Comparison of ENCODE assay signal across 13 cellular contexts in genomic region chr6:157769776-157770430, GRCh38. TPM values are rescaled to one million over a fixed set of nuclear protein-coding genes. Genes with fewer than 3 reads are reported as not detected.
DNase-seq lines count a peak whose midpoint lies in the region; ATAC-seq, FAIRE-seq and TF ChIP-seq lines count a peak whose summit lies in the region.
"Had no signal": no experiment of that assay in that cellular context is flagged by ENCODE, and none has a peak within 500 bp of the region (broad histone marks: within the 10 kb centered on the region; RNA-seq: fewer than 3 reads in every experiment).

No MANE protein-coding gene starts in this region.

- TF ChIP-seq RAD21 in SK-N-SH (IDR thresholded peaks at IDR 0.05; ENCODE audit: low read length) (no peak), IMR-90 (IDR thresholded peaks at IDR 0.05; ENCODE audit: low read length) (no peak), GM12878 (IDR thresholded peaks at IDR 0.05; ENCODE audit: insufficient read depth, low read depth, low read length) (no peak)

- 78% methylated on average over 10 of the region's 10 CpGs for WGBS in SK-N-SH (ENCODE audit: low lambda C conversion rate)
- WGBS in IMR-90 (ENCODE audit: extremely low coverage in 2 of 2, insufficient read length in 1 of 2), 2 experiments, result 90% methylated on average over 6 of the region's 10 CpGs; no CpG with 5 or more reads in 1 of the 2 experiments
- 80% methylated on average over 10 of the region's 10 CpGs for WGBS in GM12878 (ENCODE audit: insufficient coverage, insufficient replicate concordance, low lambda C conversion rate, missing lambda C conversion rate)

- ATAC-seq in SK-N-SH treated with all-trans-retinoic acid at 6 μM for 48 hours (no peak), IMR-90 (ENCODE audit: low read depth) (no peak), GM12878 (no peak)

- H3K14ac ChIP-seq in IMR-90 (replicated peaks; ENCODE audit: low read depth, low read length), result peak overlapping the region; percentile 60; the same call in 1 of the 2 replicates

- intact Hi-C loops in IMR-90 (cut with micrococcal nuclease) (no loop called here), GM12878 (cut with micrococcal nuclease; ENCODE audit: unreplicated experiment) (no loop called here), OCI-LY7 (cut with micrococcal nuclease; ENCODE audit: unreplicated experiment) (loop anchor here (10.0 kb wide), 2 partner anchors 205 to 445 kb away; partner anchors contain the start of gene TMEM242)

- H2AK9ac ChIP-seq in IMR-90 (replicated peaks; ENCODE audit: low read depth, low read length, poor library complexity), result peak overlapping the region; percentile 51

- H4K5ac ChIP-seq in IMR-90 (ENCODE audit: low read depth, low read length), result no peak overlapping the region

- H3K9me1 ChIP-seq in IMR-90 (ENCODE audit: insufficient read depth, low read length), result 0 out of 2 replicates have a peak, but pooled peaks cover 4% of the 10 kb centered on the region

- peak overlapping the region; percentile 9 for H2BK5ac ChIP-seq in IMR-90 (ENCODE audit: low read depth, low read length, poor library complexity, severe bottlenecking)

- peak overlapping the region; percentile 83 for H2BK120ac ChIP-seq in IMR-90 (ENCODE audit: low read depth, low read length)

- no peak overlapping the region; the same call in 1 of the 2 replicates for H3K56ac ChIP-seq in IMR-90 (ENCODE audit: extremely low read depth, insufficient read depth, low read length)

- H3K79me1 ChIP-seq in IMR-90 (ENCODE audit: low read depth in 1 of 2, low read length in 2 of 2), result no peaks in the 10 kb centered on the region; a peak in 1 of 4 replicates

- H3K4me2 ChIP-seq in SK-N-SH (no peak overlapping the region), IMR-90 (ENCODE audit: low read depth, low read length) (no peak overlapping the region), GM12878 (ENCODE audit: control insufficient read depth, insufficient read depth) (peak overlapping the region; percentile 10; the same call in 1 of the 2 replicates), OCI-LY7 (ENCODE audit: low read length) (no peak overlapping the region)

- H2AFZ ChIP-seq in SK-N-SH (ENCODE audit: low read depth) (no peak overlapping the region), IMR-90 (replicated peaks; ENCODE audit: low read length, poor library complexity) (peak overlapping the region; percentile 46), GM12878 (ENCODE audit: control insufficient read depth, low read depth, low read length) (no peak overlapping the region), OCI-LY7 (ENCODE audit: low read length) (no peak overlapping the region)

- H4K20me1 ChIP-seq in SK-N-SH (ENCODE audit: insufficient read depth), result no peaks in the 10 kb centered on the region
- no peaks in the 10 kb centered on the region; the same call in 1 of the 2 replicates for H4K20me1 ChIP-seq in IMR-90 (ENCODE audit: insufficient read depth, low read length)
- no peaks in the 10 kb centered on the region for H4K20me1 ChIP-seq in GM12878 (ENCODE audit: control insufficient read depth, insufficient read depth)
- H4K20me1 ChIP-seq in OCI-LY7 (ENCODE audit: insufficient read depth, low read length), result no peaks in the 10 kb centered on the region

- RAD21 ChIA-PET in GM12878 (lab: Charles Lee; ENCODE audit: unreplicated experiment), result interaction anchor here (0.9 to 1.5 kb wide), 4 partner anchors 18 to 303 kb away, joined by 3 to 6 read pairs (median 4); no protein-coding TSS in a partner anchor

- no peak for FAIRE-seq in GM12878 (lab: Jason Lieb, UNC)

- POLR2A ChIA-PET in SK-N-SH (lab: Yijun Ruan, JAX), result no interaction called here
- POLR2A ChIA-PET in IMR-90 (lab: Charles Lee; ENCODE audit: unreplicated experiment), result no interaction called here
- POLR2A ChIA-PET in GM12878 (lab: Charles Lee), result interaction anchor here (0.7 kb wide), 1 partner anchor 1096 kb away, joined by 3 read pairs; no protein-coding TSS in a partner anchor
- POLR2A ChIA-PET in OCI-LY7 (lab: Charles Lee), result interaction anchor here (0.7 to 1.1 kb wide), 2 partner anchors 184 to 1667 kb away, joined by 3 read pairs; no protein-coding TSS in a partner anchor

- peak overlapping the region; percentile 91; the same call in 2 of the 3 replicates for H2BK15ac ChIP-seq in IMR-90 (ENCODE audit: low read depth, low read length)

- no peak overlapping the region for H3K9ac ChIP-seq in SK-N-SH
- no peak overlapping the region for H3K9ac ChIP-seq in IMR-90 (ENCODE audit: low read depth, low read length)
- H3K9ac ChIP-seq in GM12878 (ENCODE audit: control insufficient read depth, insufficient read depth, low read length), result no peak overlapping the region

- peaks cover 26% of the 10 kb centered on the region for H3F3A ChIP-seq in SK-N-SH (replicated peaks; ENCODE audit: insufficient read depth)

- no peak overlapping the region for H3K23ac ChIP-seq in IMR-90 (ENCODE audit: low read depth, low read length)

- dilution Hi-C loops in IMR-90 (cut with HindIII; ENCODE audit: low sequenced_read_pairs, unreplicated experiment), result no loop called here

- H4K91ac ChIP-seq in IMR-90 (ENCODE audit: insufficient read depth, low read depth, low read length), result peak overlapping the region; percentile 16

- in situ Hi-C loops in IMR-90 (cut with MboI; ENCODE audit: low sequenced_read_pairs), result no loop called here
- in situ Hi-C loops in GM12878 (cut with MboI), result no loop called here
- in situ Hi-C loops in G401 (cut with HindIII; ENCODE audit: low sequenced_read_pairs), result no loop called here

- BruUV-seq in IMR-90 (replicated peaks; lab: Mats Ljungman, UMichigan), result no TSS peak
- BruUV-seq in GM12878 (replicated peaks; lab: Mats Ljungman, UMichigan), result no TSS peak
- BruUV-seq in OCI-LY7 (replicated peaks; lab: Mats Ljungman, UMichigan), result no TSS peak

- H3K4ac ChIP-seq in IMR-90 (ENCODE audit: low read depth, low read length), result peak overlapping the region; percentile 55

- no peak for TF ChIP-seq POLR2A in IMR-90 (IDR thresholded peaks at IDR 0.05; ENCODE audit: low read depth, low read length)
- TF ChIP-seq POLR2A in GM12878 (IDR thresholded peaks at IDR 0.05; ENCODE audit: low read depth, low read length), result no peak

- SMC1A ChIA-PET in GM12878 (lab: Charles Lee; ENCODE audit: uncharacterized antibody, unreplicated experiment), result interaction anchor here (1.1 to 2.7 kb wide), 5 partner anchors 10 to 103 kb away, joined by 3 to 10 read pairs (median 4); no protein-coding TSS in a partner anchor

- DNase-seq in SK-N-SH (no peak), IMR-90 (no peak), GM12878 (ENCODE audit: low read depth, low spot score) (no peak), renal cortical epithelial cell (ENCODE audit: low read depth) (peak; percentile 47), HPDE6-E6E7 (ENCODE audit: extremely low spot score) (no peak), OCI-LY7 (ENCODE audit: low spot score) (no peak), G401 (ENCODE audit: low spot score) (no peak)
- DNase-seq: endodermal cell, hippocampal formation, mesendoderm, NCI-H1105 had no signal

- H3K79me2 ChIP-seq in SK-N-SH (ENCODE audit: insufficient read depth) (no peaks in the 10 kb centered on the region), GM12878 (ENCODE audit: control insufficient read depth, insufficient read depth, low read length) (no peaks in the 10 kb centered on the region), OCI-LY7 (ENCODE audit: insufficient read depth, low read depth, low read length) (no peaks in the 10 kb centered on the region)

- H3K27me3 ChIP-seq in SK-N-SH (ENCODE audit: insufficient read depth), result no peaks in the 10 kb centered on the region
- H3K27me3 ChIP-seq in IMR-90 (ENCODE audit: control insufficient read depth, insufficient read depth, low read length), result no peaks in the 10 kb centered on the region
- H3K27me3 ChIP-seq in GM12878 (replicated peaks in 1 of 2; ENCODE audit: control insufficient read depth in 2 of 2, insufficient read depth in 2 of 2, low read length in 1 of 2), result no peaks in the 10 kb centered on the region; a peak in 1 of 4 replicates

- H3K36me3 ChIP-seq in SK-N-SH (replicated peaks in 1 of 2; ENCODE audit: control insufficient read depth in 1 of 2, insufficient read depth in 2 of 2, low read length in 1 of 2), result no peaks in the 10 kb centered on the region
- H3K36me3 ChIP-seq in IMR-90 (ENCODE audit: control insufficient read depth, insufficient read depth, low read length), result no peaks in the 10 kb centered on the region
- H3K36me3 ChIP-seq in GM12878 (ENCODE audit: control insufficient read depth in 2 of 2, insufficient read depth in 2 of 2, low read length in 1 of 2), result no peaks in the 10 kb centered on the region
- no peaks in the 10 kb centered on the region for H3K36me3 ChIP-seq in OCI-LY7 (ENCODE audit: insufficient read depth, low read length)
- H3K36me3 ChIP-seq: suprapubic skin had no signal

- peak overlapping the region; percentile 75; the same call in 1 of the 2 replicates for H2BK20ac ChIP-seq in IMR-90 (ENCODE audit: low read depth, low read length)

- TF ChIP-seq CTCF in SK-N-SH (IDR thresholded peaks at IDR 0.05) (no peak), IMR-90 (conservative IDR thresholded peaks at IDR 0.05; ENCODE audit: low read depth, low read length) (no peak), GM12878 (IDR thresholded peaks at IDR 0.05 in 2 of 3, conservative IDR thresholded peaks at IDR 0.05 in 1 of 3; ENCODE audit: control insufficient read depth in 2 of 3, extremely low read depth in 1 of 3, insufficient read depth in 1 of 3, low read depth in 3 of 3, low read length in 3 of 3) (no peak), OCI-LY7 (conservative IDR thresholded peaks at IDR 0.05; ENCODE audit: low read length) (no peak)

- TF ChIP-seq EP300 in SK-N-SH (IDR thresholded peaks at IDR 0.05; ENCODE audit: borderline replicate concordance in 1 of 2, low read depth in 1 of 2, low read length in 1 of 2), result no peak
- TF ChIP-seq EP300 in GM12878 (IDR thresholded peaks at IDR 0.05; ENCODE audit: borderline replicate concordance in 1 of 2, control insufficient read depth in 1 of 2, low read depth in 2 of 2, low read length in 2 of 2), result no peak

- H3K27ac ChIP-seq in SK-N-SH (ENCODE audit: low read depth in 2 of 2, low read length in 1 of 2), result peak overlapping the region; percentile 22 to 64; a peak in 3 of 4 replicates
- H3K27ac ChIP-seq in IMR-90 (ENCODE audit: insufficient read depth, low read length), result no peak overlapping the region
- no peak overlapping the region for H3K27ac ChIP-seq in GM12878 (ENCODE audit: control insufficient read depth, insufficient read depth)
- no peak overlapping the region for H3K27ac ChIP-seq in OCI-LY7 (ENCODE audit: low read depth, low read length, poor library complexity, severe bottlenecking)
- H3K27ac ChIP-seq: suprapubic skin had no signal

- peak overlapping the region; percentile 24 to 61; a peak in 2 of 4 replicates for H4K8ac ChIP-seq in IMR-90 (ENCODE audit: low read depth in 2 of 2, low read length in 2 of 2)

- H3K4me3 ChIP-seq in SK-N-SH (ENCODE audit: low read depth in 2 of 2, low read length in 1 of 2) (no peak overlapping the region), IMR-90 (ENCODE audit: insufficient read depth, low read depth, low read length) (no peak overlapping the region), GM12878 (no peak overlapping the region), OCI-LY7 (ENCODE audit: low read depth, low read length, poor library complexity, severe bottlenecking) (no peak overlapping the region)
- H3K4me3 ChIP-seq: suprapubic skin had no signal

- H3K4me1 ChIP-seq in SK-N-SH (ENCODE audit: control insufficient read depth in 1 of 2, insufficient read depth in 2 of 2, low read depth in 1 of 2, low read length in 1 of 2), result peaks cover 0 to 7% of the 10 kb centered on the region in 2 experiments; a peak in 2 of 4 replicates
- H3K4me1 ChIP-seq in IMR-90 (ENCODE audit: control insufficient read depth, insufficient read depth, low read length), result peaks cover 7% of the 10 kb centered on the region
- peaks cover 30% of the 10 kb centered on the region for H3K4me1 ChIP-seq in GM12878 (ENCODE audit: control insufficient read depth, insufficient read depth, low read length)
- peaks cover 31% of the 10 kb centered on the region for H3K4me1 ChIP-seq in OCI-LY7 (ENCODE audit: insufficient read depth, low read length, poor library complexity, severe bottlenecking)

- H3K18ac ChIP-seq in IMR-90 (ENCODE audit: low read depth, low read length), result 0 out of 2 replicates have a peak overlapping the region, but pooled peaks have one; percentile 24

- no peaks in the 10 kb centered on the region for H3K9me3 ChIP-seq in SK-N-SH
- no peaks in the 10 kb centered on the region for H3K9me3 ChIP-seq in IMR-90 (ENCODE audit: control insufficient read depth, insufficient read depth, low read length)
- H3K9me3 ChIP-seq in GM12878 (replicated peaks; ENCODE audit: control insufficient read depth, insufficient read depth, low read length), result no peaks in the 10 kb centered on the region; the same call in 2 of the 3 replicates
- no peaks in the 10 kb centered on the region for H3K9me3 ChIP-seq in OCI-LY7 (ENCODE audit: low read length)
- H3K9me3 ChIP-seq: suprapubic skin had no signal

- CTCF ChIA-PET in SK-N-SH (lab: Yijun Ruan, JAX) (interaction anchor here (0.9 to 4.8 kb wide), 4 partner anchors 11 to 302 kb away, joined by 3 to 43 read pairs (median 6); no protein-coding TSS in a partner anchor), IMR-90 (lab: Yijun Ruan, JAX) (interaction anchor here (0.7 kb wide), 1 partner anchor 46 kb away, joined by 3 read pairs; no protein-coding TSS in a partner anchor), GM12878 (lab: Yijun Ruan, JAX) (interaction anchor here (0.7 to 1.7 kb wide), 4 partner anchors 13 to 106 kb away, joined by 3 to 12 read pairs (median 4); no protein-coding TSS in a partner anchor), OCI-LY7 (lab: Charles Lee; ENCODE audit: unreplicated experiment) (no interaction called here)

- H2AK5ac ChIP-seq in IMR-90 (ENCODE audit: low read depth, low read length), result peak overlapping the region; percentile 83

- H3K9me2 ChIP-seq in SK-N-SH (no peaks in the 10 kb centered on the region), OCI-LY7 (ENCODE audit: insufficient read depth, low read length) (no peaks in the 10 kb centered on the region)

RNA-seq across cellular contexts. Expression of gene SNX9, which starts 53.1 kb away (rescaled TPM):
- polyA plus RNA-seq in SK-N-SH (2012; rRNA removed) (31.6 and 31.8 TPM in 2 replicates), IMR-90 (2012; rRNA removed) (34.8 and 35.3 TPM in 2 replicates), GM12878 (2011; rRNA removed) (2.0 and 2.8 TPM in 2 replicates), GM12878 (2014; fragmentation: Illumina TruSeq; extraction: Trizol) (0.30 and 0.50 TPM in 2 replicates), GM12878 (2014; fragmentation: Nextera tagmentation; extraction: Ambion mirVana) (under 1 TPM; 0.03 to 0.05 TPM), GM12878 (2014; rRNA removed) (0.25 and 0.53 TPM in 2 replicates), GM12878 (2016; fragmentation: Nextera tagmentation; extraction: Ambion mirVana) (under 1 TPM; 0.31 to 0.39 TPM)
- 29.1 and 31.1 TPM in 2 replicates for polyA plus RNA-seq in SK-N-SH (2012; cell fraction: cytosol; rRNA removed)
- polyA plus RNA-seq in SK-N-SH (2012; cell fraction: nucleus; rRNA removed), result 27.0 and 35.2 TPM in 2 replicates
- total RNA-seq in IMR-90 (2012; rRNA removed) (41.2 and 41.9 TPM in 2 replicates), GM12878 (2014; rRNA removed) (0.27 and 0.28 TPM in 2 replicates), GM12878 (2014; rRNA removed; fragmentation: Illumina TruSeq; extraction: Trizol) (0.28 and 0.36 TPM in 2 replicates), GM12878 (2021) (0.64 TPM in 2 replicates), renal cortical epithelial cell (45.7 and 56.8 TPM in 2 replicates), OCI-LY7 (2022) (not detected in 2 replicates)
- 18.7 and 20.5 TPM in 2 replicates for polyA plus RNA-seq in IMR-90 (2012; cell fraction: cytosol; rRNA removed)
- polyA plus RNA-seq in IMR-90 (2012; cell fraction: nucleus; rRNA removed; ENCODE audit: low replicate concordance), result 20.1 and 45.0 TPM in 2 replicates
- total RNA-seq in GM12878 (2013; cell fraction: nucleolus; rRNA removed), result 10.9 and 11.5 TPM in 2 replicates
- polyA plus RNA-seq in GM12878 (2011; ENCODE audit: low read depth), result 2.0 TPM
- 1.3 and 1.7 TPM in 2 replicates for polyA plus RNA-seq in GM12878 (2011; cell fraction: cytosol; rRNA removed)
- polyA plus RNA-seq in GM12878 (2011; cell fraction: nucleus; rRNA removed), result 1.8 and 2.4 TPM in 2 replicates
- polyA plus RNA-seq in GM12878 (2012), result 2.6 and 5.2 TPM in 2 replicates
- 1.7 and 1.8 TPM in 2 replicates for polyA minus RNA-seq in GM12878 (2011; rRNA and poly(A)+ RNA removed)
- polyA minus RNA-seq in GM12878 (2011; cell fraction: cytosol; rRNA and poly(A)+ RNA removed), result 1.0 and 1.9 TPM in 2 replicates
- polyA minus RNA-seq in GM12878 (2011; cell fraction: nucleus; rRNA and poly(A)+ RNA removed), result 0.96 and 0.97 TPM in 2 replicates
- not detected in 2 replicates for total RNA-seq in OCI-LY7 (2014; rRNA removed; shearing (Covaris generic))
- total RNA-seq in G401 (2014; rRNA removed; shearing (Covaris generic)), result 13.2 and 20.5 TPM in 2 replicates

Comparison
In these comparisons a context has a peak if more than half of its experiments do, and no peak if none do; other contexts are left out.
1. H3K27ac ChIP-seq: peak in SK-N-SH (2 of 2); none in IMR-90 (single experiment), GM12878 (single experiment) and OCI-LY7 (single experiment).
2. POLR2A ChIA-PET loops: an anchor here in GM12878 (0.7 kb wide) and OCI-LY7 (0.7 to 1.1 kb wide); none called in SK-N-SH and IMR-90.